ENCODE assay signal across 2 cellular contexts in genomic region chr12:57234233-57234570, GRCh38.
A peak's percentile ranks its signal among the peaks of the same experiment; 100 is the strongest.
TF ChIP-seq lines count a peak whose summit lies in the region.

No MANE protein-coding gene starts in this region.

TF ChIP-seq in IMR-90, 13 proteins besides CTCF, POLR2A, EP300 and RAD21:
- TF ChIP-seq CEBPB (IDR thresholded peaks at IDR 0.05; ENCODE audit: low read depth, low read length) (0 out of 2 replicates have a peak, but pooled peaks have one; percentile 37), USF2 (IDR thresholded peaks at IDR 0.05; ENCODE audit: low read depth, low read length) (no peak), ELK1 (IDR thresholded peaks at IDR 0.05; ENCODE audit: borderline replicate concordance, low read depth, low read length) (no peak)

TF ChIP-seq in GM12878, 131 proteins besides CTCF, POLR2A, EP300 and RAD21:
- TF ChIP-seq NFIC (IDR thresholded peaks at IDR 0.05; ENCODE audit: low read depth, low read length) (no peak), POLR2AphosphoS2 (IDR thresholded peaks at IDR 0.05; ENCODE audit: low read depth, low read length) (no peak), E2F4 (IDR thresholded peaks at IDR 0.05; ENCODE audit: low read depth, low read length) (no peak), RCOR1 (conservative IDR thresholded peaks at IDR 0.05; ENCODE audit: low read depth, low read length) (no peak), E2F8 (IDR thresholded peaks at IDR 0.05; ENCODE audit: low read depth, partially characterized antibody) (no peak), ATF7 (IDR thresholded peaks at IDR 0.05; ENCODE audit: low read depth) (no peak), TBL1XR1 (IDR thresholded peaks at IDR 0.05; ENCODE audit: low read depth, low read length) (no peak), FOXM1 (IDR thresholded peaks at IDR 0.05; ENCODE audit: low read depth, low read length) (no peak), TCF3 (IDR thresholded peaks at IDR 0.05; ENCODE audit: borderline replicate concordance, insufficient read depth, low read depth, low read length) (no peak), PRDM15 (CRISPR knock-in tag; IDR thresholded peaks at IDR 0.05) (no peak)
